Comparison of ENCODE assay signal across 13 cellular contexts in the genomic region with DNA sequence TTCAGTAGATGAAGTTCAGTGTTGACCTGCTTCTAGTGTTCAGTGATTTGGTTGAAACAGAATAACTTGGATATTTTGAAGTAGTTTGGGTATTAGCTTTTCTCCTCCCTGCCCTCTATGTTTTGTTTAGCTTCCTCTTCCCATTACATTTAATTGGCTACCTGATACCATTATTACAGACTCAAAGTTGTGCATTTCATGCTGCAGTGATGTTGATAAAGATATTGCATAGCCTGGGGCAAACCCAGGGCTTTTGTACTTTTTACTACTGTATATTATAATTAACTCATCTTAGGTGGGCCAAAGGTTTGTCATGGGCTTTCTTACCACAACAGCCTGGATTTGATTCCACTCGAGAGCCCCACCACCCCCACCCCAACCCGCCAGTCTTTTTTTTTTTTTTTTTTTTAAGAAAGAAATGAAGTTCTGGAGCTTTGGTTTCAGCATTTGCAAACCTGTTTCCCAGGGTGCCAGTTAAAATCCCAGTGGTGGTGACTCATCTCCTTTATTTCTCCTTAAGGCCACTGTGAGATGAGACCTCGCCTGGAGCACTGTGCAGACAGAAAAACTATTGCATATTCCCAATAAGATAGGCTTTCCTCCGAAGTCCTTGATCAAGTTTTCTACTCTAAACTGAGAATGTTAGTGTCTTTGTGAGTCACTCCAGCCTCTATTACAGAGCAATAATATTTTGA.
DNase-seq lines count a peak whose midpoint lies in the region; ATAC-seq and TF ChIP-seq lines count a peak whose summit lies in the region.
"Had no signal": no experiment of that assay in that cellular context is flagged by ENCODE, and none has a peak within 500 bp of the region (broad histone marks: within the 10 kb centered on the region; RNA-seq: fewer than 3 reads in every experiment).

No MANE protein-coding gene starts in this region.

- peak overlapping the region; percentile 9; the same call in 1 of the 2 replicates for H3K9ac ChIP-seq in HCT116 (ENCODE audit: low read length)

- peak overlapping the region; percentile 73 for H3K27ac ChIP-seq in HCT116 (ENCODE audit: low read depth, low read length)
- H3K27ac ChIP-seq in suprapubic skin, result no peak overlapping the region
- H3K27ac ChIP-seq: dorsolateral prefrontal cortex, transverse colon had no signal

- ATAC-seq in HCT116 (peak; percentile 80), natural killer cell (no peak), HG03521 (IDR thresholded peaks at IDR 0.05; ENCODE audit: unreplicated experiment) (no peak)
- ATAC-seq: activated CD8-positive, alpha-beta memory T cell treated with anti-CD3 and anti-CD28 coated beads, Interleukin-2, amount 10 ng/mL, durations not matched to agents 7 days and 5 days; activated naive CD8-positive, alpha-beta T cell treated with anti-CD3 and anti-CD28 coated beads, Interleukin-2, amount 50 U/mL, for 24 hours had no signal

- H3K36me3 ChIP-seq in HCT116 (ENCODE audit: control insufficient read depth in 1 of 2, insufficient read depth in 2 of 2, low read length in 2 of 2) (no peaks in the 10 kb centered on the region), suprapubic skin (no peaks in the 10 kb centered on the region)
- H3K36me3 ChIP-seq: transverse colon had no signal

- H3K9me2 ChIP-seq in HCT116 (ENCODE audit: insufficient read depth), result no peaks in the 10 kb centered on the region

- RAD21 ChIA-PET in HCT116 (lab: Charles Lee; ENCODE audit: low non-redundant PET in 1 of 2, low total read pairs in 2 of 2, uncharacterized antibody in 2 of 2, unreplicated experiment in 2 of 2), result interaction anchor here in 1 of 2 experiments (0.6 kb wide), 1 partner anchor 17 kb away, joined by 5 read pairs; no protein-coding TSS in a partner anchor

- POLR2A ChIA-PET in HCT116 (lab: Charles Lee), result interaction anchor here (1.4 kb wide), 1 partner anchor 12 kb away, joined by 4 read pairs; no protein-coding TSS in a partner anchor

- no peak overlapping the region for H3K27ac Mint-ChIP-seq in natural killer cell
- H3K27ac Mint-ChIP-seq: activated CD8-positive, alpha-beta memory T cell treated with anti-CD3 and anti-CD28 coated beads, Interleukin-2, amount 10 ng/mL, durations not matched to agents 7 days and 5 days; activated naive CD8-positive, alpha-beta T cell treated with anti-CD3 and anti-CD28 coated beads, Interleukin-2, amount 50 U/mL, for 24 hours had no signal

- TF ChIP-seq CTCF in HCT116 (IDR thresholded peaks at IDR 0.05 in 2 of 3, conservative IDR thresholded peaks at IDR 0.05 in 1 of 3; ENCODE audit: borderline replicate concordance in 1 of 3, insufficient read depth in 1 of 3, low read depth in 2 of 3, low read length in 2 of 3) (no peak), foreskin fibroblast (IDR thresholded peaks at IDR 0.05; ENCODE audit: low read depth, low read length) (no peak), natural killer cell (IDR thresholded peaks at IDR 0.05) (no peak), suprapubic skin (IDR thresholded peaks at IDR 0.05) (no peak)

- intact Hi-C loops in HCT116 (cut with micrococcal nuclease) (no loop called here), natural killer cell (cut with micrococcal nuclease) (no loop called here)

- no peaks in the 10 kb centered on the region for H3K36me3 Mint-ChIP-seq in natural killer cell
- H3K36me3 Mint-ChIP-seq: activated CD8-positive, alpha-beta memory T cell treated with anti-CD3 and anti-CD28 coated beads, Interleukin-2, amount 10 ng/mL, durations not matched to agents 7 days and 5 days had no signal

- TF ChIP-seq RAD21 in HCT116 (IDR thresholded peaks at IDR 0.05; ENCODE audit: low read depth), result no peak

- H3K4me2 ChIP-seq in HCT116 (ENCODE audit: low read length), result peak overlapping the region; percentile 42

- peak overlapping the region in 1 of 2 experiments; percentile 4; a peak in 1 of 4 replicates for H3K4me3 ChIP-seq in HCT116 (replicated peaks in 1 of 2; ENCODE audit: low read depth in 1 of 2, low read length in 2 of 2)
- no peak overlapping the region for H3K4me3 ChIP-seq in foreskin fibroblast (ENCODE audit: low read depth in 1 of 2, low read length in 2 of 2)
- H3K4me3 ChIP-seq in suprapubic skin, result no peak overlapping the region
- H3K4me3 ChIP-seq: dorsolateral prefrontal cortex, transverse colon had no signal

- CTCF ChIA-PET in HCT116 (lab: Charles Lee), result interaction anchor here (1.0 to 1.4 kb wide), 3 partner anchors 31 to 914 kb away, joined by 3 to 4 read pairs (median 3); no protein-coding TSS in a partner anchor

- no peaks in the 10 kb centered on the region for H3K79me2 ChIP-seq in HCT116 (ENCODE audit: insufficient read depth, low read length)

- TF ChIP-seq POLR2A in HCT116 (IDR thresholded peaks at IDR 0.05; ENCODE audit: borderline replicate concordance, extremely low read depth, insufficient read depth, insufficient read length) (no peak), suprapubic skin (IDR thresholded peaks at IDR 0.05) (no peak)

- H3K9me3 ChIP-seq in HCT116 (ENCODE audit: control insufficient read depth in 1 of 2, insufficient read depth in 1 of 2, low read depth in 1 of 2, low read length in 2 of 2) (no peaks in the 10 kb centered on the region), suprapubic skin (no peaks in the 10 kb centered on the region)
- H3K9me3 ChIP-seq: transverse colon had no signal

- H2AFZ ChIP-seq in HCT116 (ENCODE audit: low read depth, low read length, poor library complexity, severe bottlenecking), result peak overlapping the region; percentile 98

- DNase-seq in A172 (ENCODE audit: low spot score) (peak; percentile 74), HCT116 (ENCODE audit: low read depth, low spot score) (peak; percentile 47), NCI-H748 (lab: John Stamatoyannopoulos, UW; ENCODE audit: unreplicated experiment) (peak; percentile 85), foreskin fibroblast (peak; percentile 16 to 54), natural killer cell (no peak), SIG-M5 (lab: John Stamatoyannopoulos, UW) (no peak), suprapubic skin (ENCODE audit: low spot score in 2 of 2) (no peak)
- DNase-seq: activated CD8-positive, alpha-beta memory T cell treated with anti-CD3 and anti-CD28 coated beads, Interleukin-2, amount 10 ng/mL, durations not matched to agents 7 days and 5 days; activated naive CD8-positive, alpha-beta T cell treated with anti-CD3 and anti-CD28 coated beads, Interleukin-2, amount 50 U/mL, for 24 hours; dorsolateral prefrontal cortex; OCI-M1; transverse colon had no signal

- H3K4me1 ChIP-seq in HCT116 (ENCODE audit: control insufficient read depth in 1 of 2, insufficient read depth in 2 of 2, low read length in 2 of 2), result peaks cover 36 to 37% of the 10 kb centered on the region in 2 experiments
- H3K4me1 ChIP-seq in suprapubic skin, result no peaks in the 10 kb centered on the region
- H3K4me1 ChIP-seq: transverse colon had no signal

- WGBS in suprapubic skin, result 56% methylated on average over 4 of the region's 4 CpGs

- BruUV-seq in HCT116 (replicated peaks; lab: Mats Ljungman, UMichigan), result no TSS peak

- H4K20me1 ChIP-seq in HCT116 (ENCODE audit: insufficient read depth), result no peaks in the 10 kb centered on the region

- H3K4me1 Mint-ChIP-seq in natural killer cell, result no peaks in the 10 kb centered on the region
- H3K4me1 Mint-ChIP-seq: activated CD8-positive, alpha-beta memory T cell treated with anti-CD3 and anti-CD28 coated beads, Interleukin-2, amount 10 ng/mL, durations not matched to agents 7 days and 5 days; activated naive CD8-positive, alpha-beta T cell treated with anti-CD3 and anti-CD28 coated beads, Interleukin-2, amount 50 U/mL, for 24 hours had no signal

- no peaks in the 10 kb centered on the region for H3K27me3 Mint-ChIP-seq in natural killer cell (ENCODE audit: low read depth in 2 of 2)
- H3K27me3 Mint-ChIP-seq: activated CD8-positive, alpha-beta memory T cell treated with anti-CD3 and anti-CD28 coated beads, Interleukin-2, amount 10 ng/mL, durations not matched to agents 7 days and 5 days; activated naive CD8-positive, alpha-beta T cell treated with anti-CD3 and anti-CD28 coated beads, Interleukin-2, amount 50 U/mL, for 24 hours had no signal

- H3K9me3 Mint-ChIP-seq in natural killer cell, result peaks cover 0 to 2% of the 10 kb centered on the region in 2 donors
- H3K9me3 Mint-ChIP-seq: activated naive CD8-positive, alpha-beta T cell treated with anti-CD3 and anti-CD28 coated beads, Interleukin-2, amount 50 U/mL, for 24 hours had no signal

- H3K27me3 ChIP-seq in HCT116 (ENCODE audit: insufficient read depth, low read length), result no peaks in the 10 kb centered on the region
- no peaks in the 10 kb centered on the region for H3K27me3 ChIP-seq in suprapubic skin
- H3K27me3 ChIP-seq: transverse colon had no signal

- H3K4me3 Mint-ChIP-seq in natural killer cell, result no peak overlapping the region
- H3K4me3 Mint-ChIP-seq: activated CD8-positive, alpha-beta memory T cell treated with anti-CD3 and anti-CD28 coated beads, Interleukin-2, amount 10 ng/mL, durations not matched to agents 7 days and 5 days; activated naive CD8-positive, alpha-beta T cell treated with anti-CD3 and anti-CD28 coated beads, Interleukin-2, amount 50 U/mL, for 24 hours had no signal

- no peak for TF ChIP-seq EP300 in suprapubic skin (IDR thresholded peaks at IDR 0.05)

TF ChIP-seq in HCT116, 20 proteins besides CTCF, POLR2A, EP300 and RAD21 (continues in another document):
- TF ChIP-seq, protein P1, sequence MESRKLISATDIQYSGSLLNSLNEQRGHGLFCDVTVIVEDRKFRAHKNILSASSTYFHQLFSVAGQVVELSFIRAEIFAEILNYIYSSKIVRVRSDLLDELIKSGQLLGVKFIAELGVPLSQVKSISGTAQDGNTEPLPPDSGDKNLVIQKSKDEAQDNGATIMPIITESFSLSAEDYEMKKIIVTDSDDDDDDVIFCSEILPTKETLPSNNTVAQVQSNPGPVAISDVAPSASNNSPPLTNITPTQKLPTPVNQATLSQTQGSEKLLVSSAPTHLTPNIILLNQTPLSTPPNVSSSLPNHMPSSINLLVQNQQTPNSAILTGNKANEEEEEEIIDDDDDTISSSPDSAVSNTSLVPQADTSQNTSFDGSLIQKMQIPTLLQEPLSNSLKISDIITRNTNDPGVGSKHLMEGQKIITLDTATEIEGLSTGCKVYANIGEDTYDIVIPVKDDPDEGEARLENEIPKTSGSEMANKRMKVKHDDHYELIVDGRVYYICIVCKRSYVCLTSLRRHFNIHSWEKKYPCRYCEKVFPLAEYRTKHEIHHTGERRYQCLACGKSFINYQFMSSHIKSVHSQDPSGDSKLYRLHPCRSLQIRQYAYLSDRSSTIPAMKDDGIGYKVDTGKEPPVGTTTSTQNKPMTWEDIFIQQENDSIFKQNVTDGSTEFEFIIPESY (IDR thresholded peaks at IDR 0.05; ENCODE audit: extremely low read depth, insufficient replicate concordance, low read length), result no peak
- TF ChIP-seq JUND (IDR thresholded peaks at IDR 0.05) (peak; percentile 67), EGR1 (IDR thresholded peaks at IDR 0.05; ENCODE audit: low read depth) (no peak), YY1 (IDR thresholded peaks at IDR 0.05; ENCODE audit: extremely low read depth, insufficient replicate concordance, low read depth, low read length) (no peak), ZFX (IDR thresholded peaks at IDR 0.05) (no peak), CBX3 (IDR thresholded peaks at IDR 0.05; ENCODE audit: low read depth) (peak; percentile 69), SP1 (IDR thresholded peaks at IDR 0.05; ENCODE audit: low read depth) (no peak), SIN3A (IDR thresholded peaks at IDR 0.05; ENCODE audit: low read depth) (no peak), ZNF274 (IDR thresholded peaks at IDR 0.05; ENCODE audit: low read depth, low read length) (no peak)

Comparison
In these comparisons a context has a peak if more than half of its experiments do, and no peak if none do; other contexts are left out.
1. DNase-seq: peak in A172 (single experiment), HCT116 (single experiment), NCI-H748 (single experiment) and foreskin fibroblast (2 of 2); none in natural killer cell (single experiment), SIG-M5 (single experiment) and suprapubic skin (0 of 2).